ENCODE assay signal across 14 cellular contexts in the genomic region with DNA sequence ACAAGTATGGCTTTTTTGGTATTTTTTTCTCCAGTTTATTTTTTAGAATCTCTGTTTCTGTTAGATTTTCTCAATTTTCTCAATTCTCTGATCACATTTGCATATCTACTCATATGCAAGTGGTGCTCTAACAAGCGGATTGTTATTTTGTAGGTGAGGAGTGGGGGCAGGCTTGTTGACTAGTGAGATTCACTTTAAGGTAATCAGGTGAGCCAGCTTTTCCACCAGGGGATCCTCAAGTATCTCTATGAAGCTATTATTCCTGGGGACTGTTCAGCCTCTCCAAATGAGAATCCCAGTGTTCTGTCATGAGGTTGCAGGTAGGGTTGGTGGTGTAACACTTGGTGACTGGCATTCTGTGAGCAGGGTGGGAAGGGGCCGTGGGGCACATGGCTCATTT.
DNase-seq lines count a peak whose midpoint lies in the region; ATAC-seq and TF ChIP-seq lines count a peak whose summit lies in the region.
"Had no signal": no experiment of that assay in that cellular context is flagged by ENCODE, and none has a peak within 500 bp of the region (broad histone marks: within the 10 kb centered on the region; RNA-seq: fewer than 3 reads in every experiment).

No MANE protein-coding gene starts in this region.

- no peaks in the 10 kb centered on the region for H3K4me1 ChIP-seq in mesendoderm (ENCODE audit: control insufficient read depth, low read depth, low read length)
- H3K4me1 ChIP-seq in right lobe of liver: no peaks in the 10 kb centered on the region
- H3K4me1 ChIP-seq: BLaER1 had no signal

- H3K9ac ChIP-seq in mesendoderm (ENCODE audit: low read length): no peak overlapping the region
- H3K9ac ChIP-seq: BLaER1, GM23248 had no signal

- CTCF ChIA-PET in WTC11 (lab: Charles Lee): interaction anchor here (1.6 kb wide), 1 partner anchor 15 kb away, joined by 12 read pairs; no protein-coding TSS in a partner anchor

- H3K27ac Mint-ChIP-seq in WTC11: no peak overlapping the region
- H3K27ac Mint-ChIP-seq: CD8-positive, alpha-beta memory T cell; H9 had no signal

- peak; percentile 73 for ATAC-seq in WTC11
- ATAC-seq in right lobe of liver: no peak

- H3K27ac ChIP-seq in mesendoderm (ENCODE audit: low read depth, low read length) (no peak overlapping the region), right lobe of liver (no peak overlapping the region)
- H3K27ac ChIP-seq: BLaER1, GM23248 had no signal

- no peak for TF ChIP-seq CTCF in WTC11 (IDR thresholded peaks at IDR 0.05)
- TF ChIP-seq CTCF in right lobe of liver (IDR thresholded peaks at IDR 0.05): no peak

- no peak overlapping the region for H4K5ac ChIP-seq in mesendoderm (ENCODE audit: low read length)

- no peaks in the 10 kb centered on the region for H3K79me2 ChIP-seq in mesendoderm (ENCODE audit: control insufficient read depth, insufficient read depth, low read length)

- H3K79me1 ChIP-seq in mesendoderm (ENCODE audit: low read length): no peaks in the 10 kb centered on the region

- H3K23ac ChIP-seq in mesendoderm (ENCODE audit: low read length): no peak overlapping the region

- no peak overlapping the region for H2BK15ac ChIP-seq in mesendoderm (replicated peaks; ENCODE audit: low read depth)

- POLR2A ChIA-PET in WTC11 (lab: Charles Lee): no interaction called here

- no peak overlapping the region for H2AK5ac ChIP-seq in mesendoderm (ENCODE audit: low read length)

- DNase-seq in NCI-H2029 (lab: John Stamatoyannopoulos, UW) (peak; percentile 12), NCI-H2029 treated with DMSO at 0.1 percent for 48 hours (lab: John Stamatoyannopoulos, UW) (no peak), NCI-H146 (lab: John Stamatoyannopoulos, UW) (peak; percentile 52), WTC11 (ENCODE audit: low spot score) (no peak), mesendoderm (peak; percentile 16), right lobe of liver (no peak), cerebellar nuclear complex (lab: John Stamatoyannopoulos, UW) (no peak)
- DNase-seq: 8988T; AML-193; Caco-2; CD8-positive, alpha-beta memory T cell; GM23248; H9 had no signal

- no peak overlapping the region for H3K4me3 ChIP-seq in mesendoderm (ENCODE audit: low read length)
- no peak overlapping the region for H3K4me3 ChIP-seq in right lobe of liver
- H3K4me3 ChIP-seq: BLaER1, GM23248 had no signal

- H3K27me3 ChIP-seq in mesendoderm (ENCODE audit: insufficient read depth, low read length, poor library complexity) (no peaks in the 10 kb centered on the region), right lobe of liver (no peaks in the 10 kb centered on the region)
- H3K27me3 ChIP-seq: BLaER1 had no signal

- H3K9me3 Mint-ChIP-seq in WTC11: no peaks in the 10 kb centered on the region
- H3K9me3 Mint-ChIP-seq: H9 had no signal

- no peak overlapping the region for H4K8ac ChIP-seq in mesendoderm (ENCODE audit: low read depth, low read length)

- H2BK5ac ChIP-seq in mesendoderm (ENCODE audit: low read length): no peak overlapping the region

- H3K4ac ChIP-seq in mesendoderm (ENCODE audit: low read depth, low read length): no peak overlapping the region

- H3K9me3 ChIP-seq in right lobe of liver: no peaks in the 10 kb centered on the region
- H3K9me3 ChIP-seq: BLaER1, Caco-2 had no signal

- no peak overlapping the region for H2BK120ac ChIP-seq in mesendoderm (ENCODE audit: low read depth, low read length)

- no peak overlapping the region for H3K4me2 ChIP-seq in mesendoderm (ENCODE audit: low read length)
- H3K4me2 ChIP-seq: BLaER1 had no signal

- H3K4me1 Mint-ChIP-seq in WTC11: peaks cover 37% of the 10 kb centered on the region
- H3K4me1 Mint-ChIP-seq: CD8-positive, alpha-beta memory T cell had no signal

- no peak overlapping the region for H3K18ac ChIP-seq in mesendoderm (ENCODE audit: low read length)

- WGBS in mesendoderm (ENCODE audit: extremely low coverage, insufficient coverage, low lambda C conversion rate): no CpG with 5 or more reads among the region's 2 CpGs
- 30% methylated on average over 2 of the region's 2 CpGs for whole genome bisulfite sequencing in right lobe of liver (ENCODE audit: insufficient coverage, low coverage, low lambda C conversion rate, missing lambda C conversion rate)

- no peaks in the 10 kb centered on the region for H3K36me3 Mint-ChIP-seq in WTC11
- H3K36me3 Mint-ChIP-seq: CD8-positive, alpha-beta memory T cell had no signal

- no peak for TF ChIP-seq POLR2A in right lobe of liver (IDR thresholded peaks at IDR 0.05)

- no peak overlapping the region for H3K4me3 Mint-ChIP-seq in WTC11
- H3K4me3 Mint-ChIP-seq: CD8-positive, alpha-beta memory T cell; H9 had no signal

- H3K27me3 Mint-ChIP-seq in WTC11 (ENCODE audit: low read depth): no peaks in the 10 kb centered on the region
- H3K27me3 Mint-ChIP-seq: CD8-positive, alpha-beta memory T cell had no signal

- intact Hi-C loops in right lobe of liver (cut with DNase I): no loop called here

- H3K56ac ChIP-seq in mesendoderm (ENCODE audit: low read length): no peak overlapping the region

- no peaks in the 10 kb centered on the region for H3K36me3 ChIP-seq in mesendoderm (ENCODE audit: control insufficient read depth, insufficient read depth, low read length)
- no peaks in the 10 kb centered on the region for H3K36me3 ChIP-seq in right lobe of liver
- H3K36me3 ChIP-seq: BLaER1 had no signal

TF ChIP-seq in WTC11, 78 proteins besides CTCF, POLR2A, EP300 and RAD21 (continues in another document):
- TF ChIP-seq, protein P1, sequence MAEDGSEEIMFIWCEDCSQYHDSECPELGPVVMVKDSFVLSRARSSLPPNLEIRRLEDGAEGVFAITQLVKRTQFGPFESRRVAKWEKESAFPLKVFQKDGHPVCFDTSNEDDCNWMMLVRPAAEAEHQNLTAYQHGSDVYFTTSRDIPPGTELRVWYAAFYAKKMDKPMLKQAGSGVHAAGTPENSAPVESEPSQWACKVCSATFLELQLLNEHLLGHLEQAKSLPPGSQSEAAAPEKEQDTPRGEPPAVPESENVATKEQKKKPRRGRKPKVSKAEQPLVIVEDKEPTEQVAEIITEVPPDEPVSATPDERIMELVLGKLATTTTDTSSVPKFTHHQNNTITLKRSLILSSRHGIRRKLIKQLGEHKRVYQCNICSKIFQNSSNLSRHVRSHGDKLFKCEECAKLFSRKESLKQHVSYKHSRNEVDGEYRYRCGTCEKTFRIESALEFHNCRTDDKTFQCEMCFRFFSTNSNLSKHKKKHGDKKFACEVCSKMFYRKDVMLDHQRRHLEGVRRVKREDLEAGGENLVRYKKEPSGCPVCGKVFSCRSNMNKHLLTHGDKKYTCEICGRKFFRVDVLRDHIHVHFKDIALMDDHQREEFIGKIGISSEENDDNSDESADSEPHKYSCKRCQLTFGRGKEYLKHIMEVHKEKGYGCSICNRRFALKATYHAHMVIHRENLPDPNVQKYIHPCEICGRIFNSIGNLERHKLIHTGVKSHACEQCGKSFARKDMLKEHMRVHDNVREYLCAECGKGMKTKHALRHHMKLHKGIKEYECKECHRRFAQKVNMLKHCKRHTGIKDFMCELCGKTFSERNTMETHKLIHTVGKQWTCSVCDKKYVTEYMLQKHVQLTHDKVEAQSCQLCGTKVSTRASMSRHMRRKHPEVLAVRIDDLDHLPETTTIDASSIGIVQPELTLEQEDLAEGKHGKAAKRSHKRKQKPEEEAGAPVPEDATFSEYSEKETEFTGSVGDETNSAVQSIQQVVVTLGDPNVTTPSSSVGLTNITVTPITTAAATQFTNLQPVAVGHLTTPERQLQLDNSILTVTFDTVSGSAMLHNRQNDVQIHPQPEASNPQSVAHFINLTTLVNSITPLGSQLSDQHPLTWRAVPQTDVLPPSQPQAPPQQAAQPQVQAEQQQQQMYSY (CRISPR knock-in tag; IDR thresholded peaks at IDR 0.05): no peak
- TF ChIP-seq, protein P2, sequence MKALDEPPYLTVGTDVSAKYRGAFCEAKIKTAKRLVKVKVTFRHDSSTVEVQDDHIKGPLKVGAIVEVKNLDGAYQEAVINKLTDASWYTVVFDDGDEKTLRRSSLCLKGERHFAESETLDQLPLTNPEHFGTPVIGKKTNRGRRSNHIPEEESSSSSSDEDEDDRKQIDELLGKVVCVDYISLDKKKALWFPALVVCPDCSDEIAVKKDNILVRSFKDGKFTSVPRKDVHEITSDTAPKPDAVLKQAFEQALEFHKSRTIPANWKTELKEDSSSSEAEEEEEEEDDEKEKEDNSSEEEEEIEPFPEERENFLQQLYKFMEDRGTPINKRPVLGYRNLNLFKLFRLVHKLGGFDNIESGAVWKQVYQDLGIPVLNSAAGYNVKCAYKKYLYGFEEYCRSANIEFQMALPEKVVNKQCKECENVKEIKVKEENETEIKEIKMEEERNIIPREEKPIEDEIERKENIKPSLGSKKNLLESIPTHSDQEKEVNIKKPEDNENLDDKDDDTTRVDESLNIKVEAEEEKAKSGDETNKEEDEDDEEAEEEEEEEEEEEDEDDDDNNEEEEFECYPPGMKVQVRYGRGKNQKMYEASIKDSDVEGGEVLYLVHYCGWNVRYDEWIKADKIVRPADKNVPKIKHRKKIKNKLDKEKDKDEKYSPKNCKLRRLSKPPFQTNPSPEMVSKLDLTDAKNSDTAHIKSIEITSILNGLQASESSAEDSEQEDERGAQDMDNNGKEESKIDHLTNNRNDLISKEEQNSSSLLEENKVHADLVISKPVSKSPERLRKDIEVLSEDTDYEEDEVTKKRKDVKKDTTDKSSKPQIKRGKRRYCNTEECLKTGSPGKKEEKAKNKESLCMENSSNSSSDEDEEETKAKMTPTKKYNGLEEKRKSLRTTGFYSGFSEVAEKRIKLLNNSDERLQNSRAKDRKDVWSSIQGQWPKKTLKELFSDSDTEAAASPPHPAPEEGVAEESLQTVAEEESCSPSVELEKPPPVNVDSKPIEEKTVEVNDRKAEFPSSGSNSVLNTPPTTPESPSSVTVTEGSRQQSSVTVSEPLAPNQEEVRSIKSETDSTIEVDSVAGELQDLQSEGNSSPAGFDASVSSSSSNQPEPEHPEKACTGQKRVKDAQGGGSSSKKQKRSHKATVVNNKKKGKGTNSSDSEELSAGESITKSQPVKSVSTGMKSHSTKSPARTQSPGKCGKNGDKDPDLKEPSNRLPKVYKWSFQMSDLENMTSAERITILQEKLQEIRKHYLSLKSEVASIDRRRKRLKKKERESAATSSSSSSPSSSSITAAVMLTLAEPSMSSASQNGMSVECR (CRISPR knock-in tag; IDR thresholded peaks at IDR 0.05; ENCODE audit: borderline replicate concordance): no peak

Comparison
In these comparisons a context has a peak if more than half of its experiments do, and no peak if none do; other contexts are left out.
1. DNase-seq: peak in NCI-H2029 (single experiment), NCI-H146 (single experiment) and mesendoderm (single experiment); none in NCI-H2029 treated with DMSO at 0.1 percent for 48 hours (single experiment), WTC11 (single experiment), right lobe of liver (0 of 3) and cerebellar nuclear complex (0 of 2).